22 cellular contexts compared by ENCODE assay signal in the genomic region with DNA sequence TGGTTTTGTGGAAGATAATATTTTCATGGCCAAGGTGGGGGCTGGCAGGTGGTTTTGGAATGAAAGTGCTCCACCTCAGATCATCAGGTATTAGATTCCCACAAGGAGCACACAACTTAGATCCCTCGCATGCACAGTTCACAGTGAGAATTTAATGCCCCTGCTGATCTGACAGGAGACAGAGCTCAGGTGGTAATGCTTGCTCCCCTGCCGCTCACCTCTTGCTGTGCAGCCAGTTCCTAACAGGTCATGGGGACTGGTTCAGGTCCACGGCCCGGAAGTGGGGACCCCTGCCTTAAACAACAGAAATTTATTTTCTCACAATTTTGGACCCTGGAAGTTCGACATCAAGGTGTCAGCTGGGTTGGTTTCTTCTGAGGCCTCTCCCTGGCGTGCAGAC.
"Had no signal": no experiment of that assay in that cellular context is flagged by ENCODE, and none has a peak within 500 bp of the region (broad histone marks: within the 10 kb centered on the region; RNA-seq: fewer than 3 reads in every experiment).

No MANE protein-coding gene starts in this region.

- H3K4me1 Mint-ChIP-seq: stimulated activated naive CD8-positive, alpha-beta T cell treated with anti-CD3 and anti-CD28 coated beads, Interleukin-15, amount 100 ng/mL, for 72 hours had no signal

- H3K27me3 Mint-ChIP-seq: stimulated activated naive B cell treated with anti-CD40 and anti-IgM and Interleukin-4, amounts not matched to agents 10 μg/mL and 1 μg/mL and 100 μg/mL, for 72 hours; stimulated activated naive CD8-positive, alpha-beta T cell treated with anti-CD3 and anti-CD28 coated beads, Interleukin-15, amount 100 ng/mL, for 72 hours had no signal

- H3K27ac ChIP-seq: colonic mucosa, heart right ventricle, neutrophil, psoas muscle, skin epidermis, thyroid gland had no signal

- H3K9me3 ChIP-seq: colonic mucosa, heart right ventricle, neutrophil, psoas muscle, thyroid gland had no signal

- H3K27ac Mint-ChIP-seq: nephron progenitor cell; stimulated activated naive B cell treated with anti-CD40 and anti-IgM and Interleukin-4, amounts not matched to agents 10 μg/mL and 1 μg/mL and 100 μg/mL, for 72 hours; stimulated activated naive CD8-positive, alpha-beta T cell treated with anti-CD3 and anti-CD28 coated beads, Interleukin-15, amount 100 ng/mL, for 72 hours; type B pancreatic cell had no signal

- DNase-seq: colonic mucosa; dermis blood vessel endothelial cell; effector CD8-positive, alpha-beta T cell; heart right ventricle; islet precursor cell; left ventricle myocardium superior; mesenchymal stem cell; midbrain; naive B cell; nephron progenitor cell; psoas muscle; stimulated activated CD4-positive, alpha-beta T cell treated with anti-CD3 and anti-CD28 coated beads, Interleukin-2, amount 100 ng/mL, for 24 hours; stimulated activated CD4-positive, alpha-beta T cell treated with anti-CD3 and anti-CD28 coated beads, Interleukin-4, amount 100 ng/mL, for 4 hours; stimulated activated naive B cell treated with anti-CD40 and anti-IgM and Interleukin-4, amounts not matched to agents 10 μg/mL and 1 μg/mL and 100 μg/mL, for 72 hours; stimulated activated naive CD8-positive, alpha-beta T cell treated with anti-CD3 and anti-CD28 coated beads, Interleukin-15, amount 100 ng/mL, for 72 hours; thyroid gland had no signal

- H3K4me3 ChIP-seq: colonic mucosa, heart right ventricle, lung, psoas muscle, skin epidermis, thyroid gland had no signal

- H3K4me3 Mint-ChIP-seq: naive B cell; nephron progenitor cell; stimulated activated naive B cell treated with anti-CD40 and anti-IgM and Interleukin-4, amounts not matched to agents 10 μg/mL and 1 μg/mL and 100 μg/mL, for 72 hours; stimulated activated naive CD8-positive, alpha-beta T cell treated with anti-CD3 and anti-CD28 coated beads, Interleukin-15, amount 100 ng/mL, for 72 hours; type B pancreatic cell had no signal

- ATAC-seq: esophagus mucosa; heart right ventricle; left ventricle myocardium superior; psoas muscle; sciatic nerve; stimulated activated naive B cell treated with anti-CD40 and anti-IgM and Interleukin-4, amounts not matched to agents 10 μg/mL and 1 μg/mL and 100 μg/mL, for 72 hours; stimulated activated naive CD8-positive, alpha-beta T cell treated with anti-CD3 and anti-CD28 coated beads, Interleukin-15, amount 100 ng/mL, for 72 hours had no signal

- H3K27me3 ChIP-seq: colonic mucosa, heart right ventricle, thyroid gland had no signal

- H3K36me3 Mint-ChIP-seq: naive B cell; stimulated activated naive B cell treated with anti-CD40 and anti-IgM and Interleukin-4, amounts not matched to agents 10 μg/mL and 1 μg/mL and 100 μg/mL, for 72 hours; type B pancreatic cell had no signal

- H3K36me3 ChIP-seq: colonic mucosa, heart right ventricle, neutrophil, thyroid gland had no signal

- H3K9me3 Mint-ChIP-seq: naive B cell; stimulated activated naive B cell treated with anti-CD40 and anti-IgM and Interleukin-4, amounts not matched to agents 10 μg/mL and 1 μg/mL and 100 μg/mL, for 72 hours; stimulated activated naive CD8-positive, alpha-beta T cell treated with anti-CD3 and anti-CD28 coated beads, Interleukin-15, amount 100 ng/mL, for 72 hours; type B pancreatic cell had no signal

- H3K4me1 ChIP-seq: colonic mucosa had no signal
